ENCODE assay signal across 8 cellular contexts in the genomic region with DNA sequence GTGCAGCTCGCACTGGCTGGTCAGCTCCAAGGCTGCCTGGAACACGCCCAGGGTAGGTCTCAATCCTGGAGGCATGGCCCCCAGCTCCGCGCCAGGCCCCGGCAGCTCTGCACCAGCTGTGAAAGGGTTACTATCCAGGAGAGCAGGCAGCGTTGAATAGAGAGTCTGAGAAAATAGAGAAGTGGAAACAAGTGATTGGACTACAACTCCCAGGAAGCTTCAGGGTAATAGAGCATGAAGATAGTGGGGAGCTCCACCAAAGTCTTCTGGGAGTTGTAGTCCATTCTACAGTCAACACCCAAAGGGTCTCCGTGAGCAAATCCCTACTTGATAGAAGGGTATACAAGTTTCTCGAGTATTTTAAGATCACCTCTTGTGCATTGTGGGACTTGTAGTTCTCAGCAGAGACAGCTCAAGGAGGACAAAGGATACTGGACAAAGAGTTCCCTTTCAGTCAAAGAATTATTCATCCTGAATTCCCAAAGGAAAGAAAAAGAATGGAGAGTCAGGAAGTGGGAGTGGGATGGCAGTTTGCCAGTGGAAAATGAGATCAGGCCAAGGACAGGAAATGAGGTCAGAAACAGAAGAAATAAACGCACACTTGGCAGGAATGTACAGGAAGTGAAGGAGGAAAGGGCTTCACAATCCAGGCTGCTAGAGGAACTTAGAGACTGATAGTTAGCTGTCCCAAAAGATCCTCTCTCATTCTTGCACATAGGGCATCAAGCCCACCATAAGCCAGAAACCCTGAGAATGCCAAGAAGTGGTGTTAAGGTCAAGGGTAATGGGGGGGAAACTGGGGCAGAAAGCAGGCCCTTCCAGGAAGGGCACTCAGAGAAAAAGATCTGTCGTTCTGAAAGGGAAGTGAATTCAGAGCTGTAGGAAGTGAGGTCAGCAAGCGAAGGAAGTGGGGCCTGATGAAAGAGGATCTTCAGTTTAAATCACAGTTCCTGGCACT. TPM values are rescaled to one million over a fixed set of nuclear protein-coding genes. Genes with fewer than 3 reads are reported as not detected.
DNase-seq lines count a peak whose midpoint lies in the region; ATAC-seq lines count a peak whose summit lies in the region.

No MANE protein-coding gene starts in this region.

- peak; percentile 35 for ATAC-seq in left lobe of liver
- no peak for ATAC-seq in GM18858 (IDR thresholded peaks at IDR 0.05; ENCODE audit: unreplicated experiment)

- DNase-seq in DMS 273 (lab: John Stamatoyannopoulos, UW; ENCODE audit: unreplicated experiment) (peak; percentile 81), SHP77 treated with DMSO at 0.1 percent for 48 hours (lab: John Stamatoyannopoulos, UW) (peak; percentile 30), cerebellum (ENCODE audit: low spot score) (peak; percentile 57), left lobe of liver (ENCODE audit: low spot score) (no peak), HPDE6-E6E7 (ENCODE audit: extremely low spot score) (no peak)
- DNase-seq in Jurkat, Clone E6-1 (ENCODE audit: low read depth, low spot score) = peak; percentile 92

- peak overlapping the region; percentile 97 for H3K27ac ChIP-seq in subcutaneous abdominal adipose tissue (ENCODE audit: low read depth, low read length)

- H3K4me1 ChIP-seq in subcutaneous abdominal adipose tissue (ENCODE audit: control insufficient read depth in 5 of 5, insufficient read depth in 5 of 5, low read length in 5 of 5) = peaks cover 11 to 45% (median 18%) of the 10 kb centered on the region in 5 donors

- peak overlapping the region in 1 of 5 donors; percentile 23 for H3K9ac ChIP-seq in subcutaneous abdominal adipose tissue (ENCODE audit: low read length in 5 of 5)

- peak overlapping the region; percentile 9; the same call in 1 of the 2 replicates for H3K4me3 ChIP-seq in Jurkat, Clone E6-1 (ENCODE audit: low read length)
- peak overlapping the region in 3 of 5 donors; percentile 17 to 25 (median 17) for H3K4me3 ChIP-seq in subcutaneous abdominal adipose tissue (ENCODE audit: low read depth in 1 of 5, low read length in 5 of 5)

- peaks cover 0 to 6% (median 0%) of the 10 kb centered on the region in 5 donors for H3K27me3 ChIP-seq in subcutaneous abdominal adipose tissue (ENCODE audit: control insufficient read depth in 5 of 5, insufficient read depth in 4 of 5, low read length in 5 of 5)

- peaks cover 0 to 3% (median 0%) of the 10 kb centered on the region in 5 donors for H3K9me3 ChIP-seq in subcutaneous abdominal adipose tissue (ENCODE audit: control insufficient read depth in 5 of 5, low read length in 5 of 5)

- H3K36me3 ChIP-seq in subcutaneous abdominal adipose tissue (ENCODE audit: control insufficient read depth in 5 of 5, insufficient read depth in 5 of 5, low read length in 5 of 5) = peaks cover 0 to 38% (median 11%) of the 10 kb centered on the region in 5 donors

RNA-seq across cellular contexts. Expression of gene MAMSTR, which starts 5.5 kb away (rescaled TPM):
- 1.1 TPM for polyA plus RNA-seq in Jurkat, Clone E6-1 (2012; ENCODE audit: insufficient read depth, insufficient read length)
- total RNA-seq in cerebellum = 1.1 TPM
- total RNA-seq in left lobe of liver = 0.23 TPM

RNA-seq across cellular contexts. Expression of gene RASIP1, which starts 15.3 kb away (rescaled TPM):
- 2.2 TPM for polyA plus RNA-seq in Jurkat, Clone E6-1 (2012; ENCODE audit: insufficient read depth, insufficient read length)
- total RNA-seq in cerebellum = 4.7 TPM
- 3.1 TPM for total RNA-seq in left lobe of liver

RNA-seq across cellular contexts. Expression of gene IZUMO1, which starts 21.6 kb away (rescaled TPM):
- 0.65 TPM for polyA plus RNA-seq in Jurkat, Clone E6-1 (2012; ENCODE audit: insufficient read depth, insufficient read length)
- 0.27 TPM for total RNA-seq in cerebellum
- not detected for total RNA-seq in left lobe of liver

RNA-seq across cellular contexts. Expression of gene FUT1, which starts 27.4 kb away (rescaled TPM):
- 0.22 TPM for polyA plus RNA-seq in Jurkat, Clone E6-1 (2012; ENCODE audit: insufficient read depth, insufficient read length)
- total RNA-seq in cerebellum (7.4 TPM), left lobe of liver (0.43 TPM)

RNA-seq across cellular contexts. Expression of gene FUT2, which starts 29.3 kb away (rescaled TPM):
- polyA plus RNA-seq in Jurkat, Clone E6-1 (2012; ENCODE audit: insufficient read depth, insufficient read length) = 1.6 TPM
- 0.18 TPM for total RNA-seq in cerebellum
- total RNA-seq in left lobe of liver = not detected

Comparison
In these comparisons a context has a peak if more than half of its experiments do, and no peak if none do; other contexts are left out.
1. DNase-seq: peak in DMS 273 (single experiment), Jurkat, Clone E6-1 (single experiment), SHP77 treated with DMSO at 0.1 percent for 48 hours (single experiment) and cerebellum (single experiment); none in left lobe of liver (single experiment) and HPDE6-E6E7 (single experiment).